Comparison of ENCODE assay signal across 8 cellular contexts in genomic region chr13:44918323-44919102, GRCh38.
DNase-seq lines count a peak whose midpoint lies in the region; ATAC-seq and TF ChIP-seq lines count a peak whose summit lies in the region.

No MANE protein-coding gene starts in this region.

- CTCF ChIA-PET in Caco-2 (lab: Charles Lee) (interaction anchor here (0.6 to 2.3 kb wide), 9 partner anchors 16 to 1349 kb away, joined by 3 to 13 read pairs (median 3); no protein-coding TSS in a partner anchor), Panc1 (lab: Charles Lee) (interaction anchor here (0.6 kb wide), 1 partner anchor 24 kb away, joined by 4 read pairs; no protein-coding TSS in a partner anchor)

- DNase-seq in Caco-2 (peak; percentile 96), HK-2 (ENCODE audit: unreplicated experiment) (peak; percentile 87), Panc1 (ENCODE audit: low read depth, low spot score) (peak; percentile 82), fibroblast of pulmonary artery (ENCODE audit: low read depth) (peak; percentile 98), natural killer cell (peak; percentile 80)
- peak; percentile 84 to 88 for DNase-seq in activated T-cell treated with anti-CD3 and anti-CD28 coated beads, Interleukin-2, amount 50 U/mL, for 72 hours
- DNase-seq in stimulated activated naive CD4-positive, alpha-beta T cell treated with Interleukin-2 at 50 U/mL for 16 hours (lab: John Stamatoyannopoulos, UW) = peak; percentile 78

- no peaks in the 10 kb centered on the region for H3K27me3 ChIP-seq in Caco-2 (replicated peaks; ENCODE audit: control insufficient read depth, insufficient read depth, low read length)
- H3K27me3 ChIP-seq in Panc1 (ENCODE audit: control insufficient read depth, insufficient read depth, low read length) = no peaks in the 10 kb centered on the region

- H3K27me3 Mint-ChIP-seq in Caco-2 (ENCODE audit: insufficient read depth, unreplicated experiment) (no peaks in the 10 kb centered on the region), natural killer cell (ENCODE audit: low read depth in 2 of 2) (peaks cover 0 to 7% of the 10 kb centered on the region in 2 donors)
- no peaks in the 10 kb centered on the region for H3K27me3 Mint-ChIP-seq in activated T-cell treated with anti-CD3 and anti-CD28 coated beads, Interleukin-2, amount 50 U/mL, for 72 hours (ENCODE audit: low read depth)

- no peaks in the 10 kb centered on the region for H3K4me1 Mint-ChIP-seq in Caco-2 (ENCODE audit: low read depth, unreplicated experiment)
- no peaks in the 10 kb centered on the region for H3K4me1 Mint-ChIP-seq in activated T-cell treated with anti-CD3 and anti-CD28 coated beads, Interleukin-2, amount 50 U/mL, for 72 hours (ENCODE audit: low read depth)
- no peaks in the 10 kb centered on the region for H3K4me1 Mint-ChIP-seq in natural killer cell

- peak overlapping the region; percentile 96 for H3K27ac ChIP-seq in Panc1 (ENCODE audit: low read length)

- H3K36me3 Mint-ChIP-seq in Caco-2 (ENCODE audit: insufficient read depth, unreplicated experiment) = no peaks in the 10 kb centered on the region
- H3K36me3 Mint-ChIP-seq in activated T-cell treated with anti-CD3 and anti-CD28 coated beads, Interleukin-2, amount 50 U/mL, for 72 hours (ENCODE audit: insufficient read depth in 2 of 2) = no peaks in the 10 kb centered on the region
- H3K36me3 Mint-ChIP-seq in natural killer cell = no peaks in the 10 kb centered on the region

- in situ Hi-C loops in Panc1 (cut with HindIII; ENCODE audit: low pct_unique_long_range_greater_than_20kb, low sequenced_read_pairs) = no loop called here

- no peak overlapping the region for H3K4me3 Mint-ChIP-seq in Caco-2 (ENCODE audit: unreplicated experiment)
- H3K4me3 Mint-ChIP-seq in activated T-cell treated with anti-CD3 and anti-CD28 coated beads, Interleukin-2, amount 50 U/mL, for 72 hours = no peak overlapping the region
- no peak overlapping the region for H3K4me3 Mint-ChIP-seq in natural killer cell

- peak; percentile 75 to 92 for TF ChIP-seq CTCF in Caco-2 (IDR thresholded peaks at IDR 0.05; ENCODE audit: insufficient read depth in 1 of 2, low read depth in 1 of 2, low read length in 1 of 2, severe bottlenecking in 1 of 2, unreplicated experiment in 1 of 2)
- peak; percentile 77 for TF ChIP-seq CTCF in Panc1 (IDR thresholded peaks at IDR 0.05)
- peak; percentile 74 for TF ChIP-seq CTCF in fibroblast of pulmonary artery (IDR thresholded peaks at IDR 0.05; ENCODE audit: low read length, missing control alignments)
- peak; percentile 73 for TF ChIP-seq CTCF in natural killer cell (IDR thresholded peaks at IDR 0.05)

- H3K36me3 ChIP-seq in Caco-2 (ENCODE audit: control insufficient read depth, insufficient read depth, low read length) (no peaks in the 10 kb centered on the region), Panc1 (ENCODE audit: control insufficient read depth, insufficient read depth, low read length) (no peaks in the 10 kb centered on the region)

- H3K9me3 ChIP-seq in Caco-2 = no peaks in the 10 kb centered on the region
- no peaks in the 10 kb centered on the region for H3K9me3 ChIP-seq in Panc1 (ENCODE audit: control insufficient read depth, insufficient read depth, low read depth, low read length)

- POLR2A ChIA-PET in Caco-2 (lab: Charles Lee) (interaction anchor here (0.8 to 1.4 kb wide), 4 partner anchors 24 to 1040 kb away, joined by 3 to 10 read pairs (median 4); no protein-coding TSS in a partner anchor), Panc1 (lab: Charles Lee) (interaction anchor here (0.6 kb wide), 1 partner anchor 1039 kb away, joined by 7 read pairs; the partner anchor contains the start of genes CCDC122 and LACC1)

- intact Hi-C loops in Caco-2 (cut with micrococcal nuclease; ENCODE audit: unreplicated experiment) = loop anchor here (1.0 to 2.0 kb wide), 5 partner anchors 16 to 444 kb away; no protein-coding TSS in a partner anchor
- intact Hi-C loops in Panc1 (cut with micrococcal nuclease; ENCODE audit: unreplicated experiment) = no loop called here
- intact Hi-C loops in natural killer cell (cut with micrococcal nuclease) = loop anchor here (1.0 to 5.0 kb wide), 4 partner anchors 71 to 342 kb away; partner anchors contain the start of genes GPALPP1, GTF2F2, NUFIP1 and TSC22D1

- peak overlapping the region; percentile 61 for H3K4me3 ChIP-seq in Caco-2 (ENCODE audit: low read depth, low read length)
- peak overlapping the region; percentile 57 to 81 for H3K4me3 ChIP-seq in Panc1 (ENCODE audit: low read depth in 2 of 2, low read length in 2 of 2)
- peak overlapping the region; percentile 61 for H3K4me3 ChIP-seq in fibroblast of pulmonary artery (replicated peaks; ENCODE audit: low read depth, low read length)

- no peak overlapping the region for H3K27ac Mint-ChIP-seq in Caco-2 (ENCODE audit: unreplicated experiment)
- no peak overlapping the region for H3K27ac Mint-ChIP-seq in activated T-cell treated with anti-CD3 and anti-CD28 coated beads, Interleukin-2, amount 50 U/mL, for 72 hours
- H3K27ac Mint-ChIP-seq in natural killer cell = no peak overlapping the region

- peaks cover 7% of the 10 kb centered on the region; the same call in 1 of the 2 replicates for H3K4me1 ChIP-seq in Caco-2
- H3K4me1 ChIP-seq in Panc1 (ENCODE audit: control insufficient read depth, insufficient read depth, low read length) = no peaks in the 10 kb centered on the region

- BruUV-seq in Caco-2 (replicated peaks; lab: Mats Ljungman, UMichigan) = TSS peak; percentile 98
- BruUV-seq in Panc1 (replicated peaks; lab: Mats Ljungman, UMichigan) = no TSS peak

- ATAC-seq in GM19463 (IDR thresholded peaks at IDR 0.05; ENCODE audit: unreplicated experiment) (peak; percentile 86), Panc1 (peak; percentile 94), natural killer cell (peak; percentile 80 to 92 (median 82))
- peak; percentile 89 to 91 for ATAC-seq in activated T-cell treated with anti-CD3 and anti-CD28 coated beads, Interleukin-2, amount 50 U/mL, for 72 hours (replicated peaks in 1 of 2)

- peaks cover 2% of the 10 kb centered on the region for H3K9me3 Mint-ChIP-seq in Caco-2 (ENCODE audit: unreplicated experiment)
- H3K9me3 Mint-ChIP-seq in activated T-cell treated with anti-CD3 and anti-CD28 coated beads, Interleukin-2, amount 50 U/mL, for 72 hours = no peaks in the 10 kb centered on the region
- no peaks in the 10 kb centered on the region for H3K9me3 Mint-ChIP-seq in natural killer cell

Comparison
In these comparisons a context has a peak if more than half of its experiments do, and no peak if none do; other contexts are left out.
1. Peak in every context shown above with its lines: DNase-seq, ATAC-seq, H3K4me3 ChIP-seq and H3K27ac ChIP-seq.